In genomic region chr6:8678466-8678865, GRCh38 we compare ENCODE assay signal across 35 cellular contexts.
"Had no signal": no experiment of that assay in that cellular context is flagged by ENCODE, and none has a peak within 500 bp of the region (broad histone marks: within the 10 kb centered on the region; RNA-seq: fewer than 3 reads in every experiment).

No MANE protein-coding gene starts in this region.

- DNase-seq: Karpas-422, Kasumi-1, KG1, MG63, MM.1S, MV-4-11, NCI-H1048, NCI-H1092, NCI-H1092 treated with DMSO at 0.1 percent for 48 hours, NCI-H1105, NCI-H1105 treated with DMSO at 0.1 percent for 48 hours, NCI-H1417, NCI-H1417 treated with DMSO at 0.1 percent for 48 hours, NCI-H1436, NCI-H1436 treated with DMSO at 0.1 percent for 48 hours, NCI-H146, NCI-H1694, NCI-H1694 treated with DMSO at 0.1 percent for 48 hours, NCI-H187, NCI-H187 treated with DMSO at 0.1 percent for 48 hours, NCI-H1930, NCI-H2029, NCI-H2029 treated with DMSO at 0.1 percent for 48 hours, NCI-H2081, NCI-H2081 treated with DMSO at 0.1 percent for 48 hours, NCI-H2107, NCI-H2171, NCI-H2171 treated with DMSO at 0.1 percent for 48 hours, NCI-H2227 treated with DMSO at 0.1 percent for 48 hours, NCI-H226, NCI-H345, NCI-H446, NCI-H446 treated with DMSO at 0.1 percent for 48 hours, NCI-H510A had no signal

- H3K27ac ChIP-seq: KMS-11 had no signal

- H3K27me3 ChIP-seq: MG63 had no signal

- H3K4me2 ChIP-seq: KMS-11 had no signal

- H3K9ac ChIP-seq: KMS-11 had no signal

- H3K4me3 ChIP-seq: MG63 had no signal

- H3K9me3 ChIP-seq: MG63 had no signal

- H3K36me3 ChIP-seq: MG63 had no signal
